In genomic region chr17:10120113-10120485, GRCh38 we compare ENCODE assay signal across 10 cellular contexts.
A peak's percentile ranks its signal among the peaks of the same experiment; 100 is the strongest.
DNase-seq lines count a peak whose midpoint lies in the region; ATAC-seq lines count a peak whose summit lies in the region.
"Had no signal": no experiment of that assay in that cellular context is flagged by ENCODE, and none has a peak within 500 bp of the region (broad histone marks: within the 10 kb centered on the region; RNA-seq: fewer than 3 reads in every experiment).

No MANE protein-coding gene starts in this region.

- peaks cover 4 to 26% of the 10 kb centered on the region in 2 donors for H3K4me1 ChIP-seq in esophagus (ENCODE audit: control insufficient read depth in 2 of 2, insufficient read depth in 2 of 2, low read length in 1 of 2)

- ATAC-seq in GM18498 (IDR thresholded peaks at IDR 0.05; ENCODE audit: unreplicated experiment), result peak; percentile 1
- no peak for ATAC-seq in stimulated activated effector memory CD8-positive, alpha-beta T cell treated with anti-CD3 and anti-CD28 coated beads, Interleukin-12 subunit alpha, Interleukin-12 subunit beta, amount 100 ng/mL, for 72 hours
- ATAC-seq in GM18907 (IDR thresholded peaks at IDR 0.05; ENCODE audit: unreplicated experiment), result no peak

- no peaks in the 10 kb centered on the region for H3K27me3 ChIP-seq in esophagus (ENCODE audit: control insufficient read depth in 1 of 2, insufficient read depth in 2 of 2, low read length in 2 of 2)

- H3K36me3 ChIP-seq in esophagus (ENCODE audit: control insufficient read depth in 2 of 2, insufficient read depth in 2 of 2, low read length in 1 of 2), result no peaks in the 10 kb centered on the region

- DNase-seq in MV-4-11 (lab: John Stamatoyannopoulos, UW) (peak; percentile 57), GM03348 (ENCODE audit: low spot score) (no peak), D341Med (ENCODE audit: low spot score) (no peak)
- no peak for DNase-seq in stimulated activated effector memory CD8-positive, alpha-beta T cell treated with anti-CD3 and anti-CD28 coated beads, Interleukin-12 subunit alpha, Interleukin-12 subunit beta, amount 100 ng/mL, for 72 hours (ENCODE audit: low spot score in 2 of 2)
- no peak for DNase-seq in stimulated activated CD4-positive, alpha-beta T cell treated with anti-CD3 and anti-CD28 coated beads, Interleukin-1b, Interleukin-23, amount 100 ng/mL, for 48 hours
- DNase-seq: NCI-H187 treated with DMSO at 0.1 percent for 48 hours had no signal

- peaks cover 69% of the 10 kb centered on the region for H3K4me1 Mint-ChIP-seq in stimulated activated effector memory CD8-positive, alpha-beta T cell treated with anti-CD3 and anti-CD28 coated beads, Interleukin-12 subunit alpha, Interleukin-12 subunit beta, amount 100 ng/mL, for 72 hours

- peak overlapping the region; percentile 86 to 89 for H3K27ac ChIP-seq in esophagus (ENCODE audit: low read depth in 2 of 2, low read length in 1 of 2)

- H3K36me3 Mint-ChIP-seq in stimulated activated effector memory CD8-positive, alpha-beta T cell treated with anti-CD3 and anti-CD28 coated beads, Interleukin-12 subunit alpha, Interleukin-12 subunit beta, amount 100 ng/mL, for 72 hours, result no peaks in the 10 kb centered on the region

- H3K9me3 ChIP-seq in esophagus (ENCODE audit: control insufficient read depth in 2 of 2, insufficient read depth in 1 of 2, low read depth in 1 of 2, low read length in 1 of 2), result no peaks in the 10 kb centered on the region

- 62 to 63% methylated on average over 9 of the region's 9 CpGs for WGBS in esophagus, 2 donors

- peak overlapping the region; percentile 83 for H3K27ac Mint-ChIP-seq in stimulated activated effector memory CD8-positive, alpha-beta T cell treated with anti-CD3 and anti-CD28 coated beads, Interleukin-12 subunit alpha, Interleukin-12 subunit beta, amount 100 ng/mL, for 72 hours

- no peak overlapping the region for H3K4me3 ChIP-seq in esophagus (ENCODE audit: low read depth in 1 of 2, low read length in 2 of 2)
- H3K4me3 ChIP-seq: GM12878 had no signal

- H3K4me3 Mint-ChIP-seq in stimulated activated effector memory CD8-positive, alpha-beta T cell treated with anti-CD3 and anti-CD28 coated beads, Interleukin-12 subunit alpha, Interleukin-12 subunit beta, amount 100 ng/mL, for 72 hours, result peak overlapping the region; percentile 42

- H3K9me3 Mint-ChIP-seq in stimulated activated effector memory CD8-positive, alpha-beta T cell treated with anti-CD3 and anti-CD28 coated beads, Interleukin-12 subunit alpha, Interleukin-12 subunit beta, amount 100 ng/mL, for 72 hours, result no peaks in the 10 kb centered on the region
